Comparison of ENCODE assay signal across 9 cellular contexts in the genomic region with DNA sequence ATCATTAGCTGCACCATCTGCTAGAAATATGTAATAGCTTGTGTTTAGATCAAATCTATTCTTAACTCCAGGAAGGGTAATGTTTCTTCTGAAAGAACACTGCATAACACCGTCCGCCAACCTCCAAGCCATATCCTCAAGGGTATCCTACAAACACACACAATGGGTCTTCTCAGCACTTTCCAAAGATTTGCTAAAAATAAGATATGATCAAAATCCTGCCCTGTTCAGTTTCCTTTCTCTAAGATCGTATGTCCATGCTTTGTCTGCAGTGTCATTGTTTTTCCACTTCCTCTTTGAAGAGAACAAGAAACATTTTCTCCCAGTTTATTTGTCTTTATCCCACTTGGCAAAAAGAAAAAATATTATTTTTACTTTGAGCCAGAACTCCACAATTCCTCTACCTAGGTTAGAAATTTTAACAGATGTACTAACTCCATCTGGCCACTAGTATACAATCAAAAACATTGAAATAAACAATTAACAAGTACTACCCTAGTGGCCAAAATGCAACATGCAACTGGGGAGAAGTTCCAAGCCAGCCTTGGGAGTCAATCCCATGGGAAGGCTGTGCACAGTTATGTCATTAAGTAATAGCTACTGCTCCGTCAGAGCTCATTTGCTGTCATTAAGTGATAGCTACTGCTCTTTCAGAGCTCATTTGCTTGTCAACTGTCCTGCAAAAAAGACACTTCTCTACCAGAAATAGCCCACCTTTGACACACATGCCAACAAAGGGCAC. TPM values are rescaled to one million over a fixed set of nuclear protein-coding genes. Genes with fewer than 3 reads are reported as not detected.
DNase-seq lines count a peak whose midpoint lies in the region; ATAC-seq, FAIRE-seq and TF ChIP-seq lines count a peak whose summit lies in the region.
"Had no signal": no experiment of that assay in that cellular context is flagged by ENCODE, and none has a peak within 500 bp of the region (broad histone marks: within the 10 kb centered on the region; RNA-seq: fewer than 3 reads in every experiment).

No MANE protein-coding gene starts in this region.

- H4K8ac ChIP-seq in H1 (ENCODE audit: extremely low read depth, insufficient read depth, low read length), result no peak overlapping the region
- no peak overlapping the region for H4K8ac ChIP-seq in neuronal stem cell (ENCODE audit: low read depth, low read length)

- no peak overlapping the region for H3K27ac Mint-ChIP-seq in activated T-cell treated with anti-CD3 and anti-CD28 coated beads, Interleukin-2, amount 50 U/mL, for 24 hours

- intact Hi-C loops in psoas muscle (cut with DNase I), result no loop called here

- H2BK5ac ChIP-seq in H1 (ENCODE audit: low read depth, low read length), result no peak overlapping the region
- H2BK5ac ChIP-seq in neuronal stem cell (ENCODE audit: low read length), result no peak overlapping the region

- no peak overlapping the region for H2AFZ ChIP-seq in H1 (ENCODE audit: low read length)
- H2AFZ ChIP-seq in neuronal stem cell (ENCODE audit: low read length), result no peak overlapping the region

- no peaks in the 10 kb centered on the region for H3K36me3 ChIP-seq in H1 (ENCODE audit: control insufficient read depth in 2 of 4, insufficient read depth in 4 of 4, low read length in 3 of 4)
- H3K36me3 ChIP-seq in psoas muscle (ENCODE audit: insufficient read depth in 1 of 2, low read depth in 1 of 2), result peaks cover 0 to 12% of the 10 kb centered on the region in 2 donors
- peaks cover 0 to 3% of the 10 kb centered on the region in 2 donors for H3K36me3 ChIP-seq in neuronal stem cell (replicated peaks in 1 of 2; ENCODE audit: control insufficient read depth in 2 of 2, insufficient read depth in 2 of 2, low read length in 2 of 2)

- DNase-seq in NB4 (ENCODE audit: low read depth) (peak; percentile 37), H1 (ENCODE audit: low read depth in 1 of 2, low spot score in 2 of 2) (no peak), psoas muscle (no peak), middle frontal gyrus (ENCODE audit: extremely low spot score, low spot score) (no peak), neuronal stem cell (ENCODE audit: low spot score) (no peak)
- no peak for DNase-seq in activated T-cell treated with anti-CD3 and anti-CD28 coated beads, Interleukin-2, amount 50 U/mL, for 24 hours

- no peaks in the 10 kb centered on the region for H3K36me3 Mint-ChIP-seq in activated T-cell treated with anti-CD3 and anti-CD28 coated beads, Interleukin-2, amount 50 U/mL, for 24 hours (ENCODE audit: low read depth)

- no peak overlapping the region for H3K4ac ChIP-seq in H1 (replicated peaks; ENCODE audit: insufficient read length, low read depth, low read length)
- no peak overlapping the region for H3K4ac ChIP-seq in neuronal stem cell (ENCODE audit: low read length)

- peaks cover 3% of the 10 kb centered on the region for H3K4me1 Mint-ChIP-seq in activated T-cell treated with anti-CD3 and anti-CD28 coated beads, Interleukin-2, amount 50 U/mL, for 24 hours (ENCODE audit: low read depth)

- no peaks in the 10 kb centered on the region for H3K27me3 Mint-ChIP-seq in activated T-cell treated with anti-CD3 and anti-CD28 coated beads, Interleukin-2, amount 50 U/mL, for 24 hours

- no peak overlapping the region for H3K9ac ChIP-seq in H1 (replicated peaks in 1 of 4; ENCODE audit: extremely low read depth in 1 of 4, low read depth in 3 of 4, low read length in 3 of 4)
- no peak overlapping the region for H3K9ac ChIP-seq in neuronal stem cell (ENCODE audit: low read depth, low read length, poor library complexity)

- no peak overlapping the region for H4K91ac ChIP-seq in H1 (replicated peaks; ENCODE audit: insufficient read length, low read length)
- no peak overlapping the region for H4K91ac ChIP-seq in neuronal stem cell (ENCODE audit: low read depth, low read length, poor library complexity)

- no peaks in the 10 kb centered on the region for H3K79me2 ChIP-seq in H1 (ENCODE audit: control insufficient read depth in 1 of 2, insufficient read depth in 2 of 2, low read length in 2 of 2)

- TF ChIP-seq CTCF in 22Rv1 (IDR thresholded peaks at IDR 0.05) (peak; percentile 55), NB4 (IDR thresholded peaks at IDR 0.05; ENCODE audit: low read depth, low read length) (peak; percentile 16), H1 (IDR thresholded peaks at IDR 0.05; ENCODE audit: control extremely low read depth in 1 of 3, insufficient read depth in 1 of 3, low read depth in 1 of 3, low read length in 3 of 3) (peak; percentile 42 to 99 (median 78)), psoas muscle (IDR thresholded peaks at IDR 0.05) (peak; percentile 38)

- H3K14ac ChIP-seq in H1 (ENCODE audit: insufficient read length) (no peak overlapping the region), neuronal stem cell (ENCODE audit: low read length) (no peak overlapping the region)

- H2BK12ac ChIP-seq in H1 (ENCODE audit: low read depth, low read length) (no peak overlapping the region), neuronal stem cell (ENCODE audit: low read length) (no peak overlapping the region)

- peak in 1 of 2 experiments; percentile 8; a peak in 1 of 4 replicates for TF ChIP-seq RAD21 in H1 (IDR thresholded peaks at IDR 0.05 in 1 of 2, conservative IDR thresholded peaks at IDR 0.05 in 1 of 2; ENCODE audit: low read depth in 2 of 2, low read length in 2 of 2)

- TF ChIP-seq POLR2A in NB4 (IDR thresholded peaks at IDR 0.05; ENCODE audit: extremely low read depth, insufficient read length), result no peak
- TF ChIP-seq POLR2A in H1 (IDR thresholded peaks at IDR 0.05; ENCODE audit: control extremely low read depth in 1 of 2, low read depth in 2 of 2, low read length in 2 of 2), result no peak

- no peak overlapping the region for H3K18ac ChIP-seq in H1 (ENCODE audit: extremely low read depth, low read length)
- H3K18ac ChIP-seq in neuronal stem cell (ENCODE audit: low read length), result no peak overlapping the region

- CTCF ChIA-PET in H1 (lab: Charles Lee; ENCODE audit: partially characterized antibody), result interaction anchor here (0.6 to 5.3 kb wide), 24 partner anchors 12 to 917 kb away, joined by 3 to 53 read pairs (median 4); a partner anchor contains a TSS

- H2BK120ac ChIP-seq in H1 (replicated peaks; ENCODE audit: low read depth, low read length), result no peak overlapping the region
- H2BK120ac ChIP-seq in neuronal stem cell (ENCODE audit: low read depth, low read length), result no peak overlapping the region

- no peak overlapping the region for H2AK5ac ChIP-seq in H1 (ENCODE audit: low read depth, low read length)
- no peak overlapping the region for H2AK5ac ChIP-seq in neuronal stem cell (ENCODE audit: low read depth, low read length)

- ATAC-seq in GM18517 (IDR thresholded peaks at IDR 0.05; ENCODE audit: unreplicated experiment) (peak; percentile 69), psoas muscle (peak; percentile 27 to 59 (median 43))

- H3K4me1 ChIP-seq in H1 (replicated peaks in 1 of 4; ENCODE audit: control insufficient read depth in 3 of 4, insufficient read depth in 4 of 4, low read length in 3 of 4) (peaks cover 0 to 9% (median 7%) of the 10 kb centered on the region in 4 experiments; a peak in 5 of 7 replicates), psoas muscle (peaks cover 10% of the 10 kb centered on the region), neuronal stem cell (ENCODE audit: control insufficient read depth in 2 of 2, insufficient read depth in 1 of 2, low read depth in 1 of 2, low read length in 2 of 2) (peaks cover 3 to 11% of the 10 kb centered on the region in 2 donors)

- POLR2A ChIA-PET in H1 (lab: Charles Lee; ENCODE audit: partially characterized antibody), result interaction anchor here (0.7 kb wide), 1 partner anchor 14 kb away, joined by 3 read pairs; no protein-coding TSS in a partner anchor

- FAIRE-seq in H1 (lab: Jason Lieb, UNC), result peak; percentile 57
- FAIRE-seq: colon had no signal

- WGBS in H1 (ENCODE audit: extremely low coverage in 1 of 2, insufficient coverage in 1 of 2, insufficient read length in 1 of 2, insufficient replicate concordance in 2 of 2, low coverage in 1 of 2, low lambda C conversion rate in 2 of 2, missing lambda C conversion rate in 1 of 2), 2 experiments, result 96% methylated on average over 4 of the region's 4 CpGs; no CpG with 5 or more reads in 1 of the 2 experiments
- 41 to 55% (median 51%) methylated on average over 4 of the region's 4 CpGs for WGBS in psoas muscle, 3 donors
- no CpG with 5 or more reads among the region's 4 CpGs for WGBS in neuronal stem cell (ENCODE audit: extremely low coverage in 2 of 2, insufficient read length in 2 of 2, insufficient replicate concordance in 1 of 2), 2 donors

- H3K4me3 Mint-ChIP-seq in activated T-cell treated with anti-CD3 and anti-CD28 coated beads, Interleukin-2, amount 50 U/mL, for 24 hours, result no peak overlapping the region

- H3K27me3 ChIP-seq in H1 (replicated peaks in 1 of 4; ENCODE audit: control insufficient read depth in 3 of 4, extremely low read depth in 1 of 4, insufficient read depth in 3 of 4, low read length in 3 of 4) (no peaks in the 10 kb centered on the region), psoas muscle (ENCODE audit: insufficient read depth in 3 of 3, low read length in 2 of 3) (no peaks in the 10 kb centered on the region), neuronal stem cell (ENCODE audit: control insufficient read depth in 3 of 3, insufficient read depth in 3 of 3, low read depth in 1 of 3, low read length in 3 of 3) (no peaks in the 10 kb centered on the region)

- H3K23me2 ChIP-seq in H1 (ENCODE audit: low read depth, low read length), result no peaks in the 10 kb centered on the region

- H4K20me1 ChIP-seq in H1 (replicated peaks in 1 of 2; ENCODE audit: control insufficient read depth in 1 of 2, insufficient read depth in 2 of 2, low read length in 2 of 2), result no peaks in the 10 kb centered on the region

- H3K4me2 ChIP-seq in H1 (ENCODE audit: insufficient read depth in 1 of 2, low read depth in 2 of 2, low read length in 2 of 2) (no peak overlapping the region), neuronal stem cell (ENCODE audit: insufficient read depth, low read length, poor library complexity, severe bottlenecking) (no peak overlapping the region)

- no peak overlapping the region for H2BK20ac ChIP-seq in H1 (ENCODE audit: low read length)

- H2BK15ac ChIP-seq in H1 (ENCODE audit: low read length) (no peak overlapping the region), neuronal stem cell (ENCODE audit: low read length) (no peak overlapping the region)

- TF ChIP-seq EP300 in H1 (IDR thresholded peaks at IDR 0.05; ENCODE audit: borderline replicate concordance in 1 of 2, low read depth in 2 of 2, low read length in 2 of 2), result no peak

- H3K4me3 ChIP-seq in NB4 (ENCODE audit: low read depth, low read length), result no peak overlapping the region
- H3K4me3 ChIP-seq in H1 (ENCODE audit: extremely low read depth in 1 of 4, insufficient read depth in 2 of 4, low read depth in 3 of 4, low read length in 4 of 4), result no peak overlapping the region
- no peak overlapping the region for H3K4me3 ChIP-seq in psoas muscle
- no peak overlapping the region for H3K4me3 ChIP-seq in neuronal stem cell (ENCODE audit: low read length in 2 of 2)

- H3K79me1 ChIP-seq in H1 (ENCODE audit: low read depth, low read length), result no peaks in the 10 kb centered on the region
- no peaks in the 10 kb centered on the region for H3K79me1 ChIP-seq in neuronal stem cell (ENCODE audit: low read depth, low read length)

- H4K5ac ChIP-seq in H1 (ENCODE audit: insufficient read length, low read depth, low read length), result no peak overlapping the region

- H3K9me3 Mint-ChIP-seq in activated T-cell treated with anti-CD3 and anti-CD28 coated beads, Interleukin-2, amount 50 U/mL, for 24 hours, result no peaks in the 10 kb centered on the region

- H3K27ac ChIP-seq in 22Rv1 (no peak overlapping the region), H1 (ENCODE audit: low read depth, low read length) (no peak overlapping the region), psoas muscle (peak overlapping the region; percentile 71), neuronal stem cell (replicated peaks; ENCODE audit: low read length) (no peak overlapping the region)

- H3K9me3 ChIP-seq in H1 (ENCODE audit: insufficient read depth in 2 of 2, low read depth in 1 of 2, low read length in 1 of 2), result no peaks in the 10 kb centered on the region
- no peaks in the 10 kb centered on the region for H3K9me3 ChIP-seq in psoas muscle
- no peaks in the 10 kb centered on the region for H3K9me3 ChIP-seq in neuronal stem cell (replicated peaks in 1 of 2; ENCODE audit: control insufficient read depth in 2 of 2, insufficient read depth in 1 of 2, low read depth in 1 of 2, low read length in 2 of 2)

- no peak overlapping the region for H3K23ac ChIP-seq in H1 (ENCODE audit: insufficient read length)
- H3K23ac ChIP-seq in neuronal stem cell (ENCODE audit: low read depth, low read length, poor library complexity), result no peak overlapping the region

- no peak overlapping the region for H3K56ac ChIP-seq in H1 (replicated peaks; ENCODE audit: insufficient read length, low read depth, low read length)

RNA-seq across cellular contexts. Expression of a gene that starts 37.8 kb away (rescaled TPM):
- total RNA-seq in H1 (2021; fragmentation: NEBNext Ultra II Directional; extraction: Animal tissue kit (Norgen Biotek cat#: 25700)), result 5.6 and 6.5 TPM in 2 replicates
- polyA plus RNA-seq in H1 (2011; rRNA removed) (3.5 and 13.7 TPM in 2 replicates), psoas muscle (1 to 10 TPM in 2 of 3 donors, under 1 TPM in 1; 0.34 to 3.1 (median 2.5) TPM)
- 2.3 TPM for polyA plus RNA-seq in H1 (2011; cell fraction: cytosol; rRNA removed)
- polyA plus RNA-seq in H1 (2011; cell fraction: nucleus; rRNA removed), result 2.1 TPM
- 3.0 to 4.0 TPM (median 3.2 TPM) in 4 replicates for polyA plus RNA-seq in H1 (2012, experiment 1 of 2)
- polyA plus RNA-seq in H1 (2012, experiment 2 of 2), result 0.41 TPM
- 7.4 TPM for polyA plus RNA-seq in H1 (2013, experiment 1 of 2)
- polyA plus RNA-seq in H1 (2013, experiment 2 of 2), result 7.4 TPM
- 15.1 and 20.5 TPM in 2 replicates for polyA minus RNA-seq in H1 (2011; rRNA and poly(A)+ RNA removed)
- polyA minus RNA-seq in H1 (2011; cell fraction: cytosol; rRNA and poly(A)+ RNA removed), result 5.6 TPM
- polyA minus RNA-seq in H1 (2011; cell fraction: nucleus; rRNA and poly(A)+ RNA removed), result 8.7 TPM
- total RNA-seq in psoas muscle, result 1 to 10 TPM; 2.4 to 4.1 (median 3.2) TPM
- 2.0 TPM for polyA plus RNA-seq in neuronal stem cell (2013, experiment 1 of 2)
- polyA plus RNA-seq in neuronal stem cell (2013, experiment 2 of 2), result 1.8 TPM

Comparison
In these comparisons a context has a peak if more than half of its experiments do, and no peak if none do; other contexts are left out.
1. CTCF ChIP-seq: peak in every context shown above with its lines; median percentile 78 in H1; 55 in 22Rv1; 38 in psoas muscle; 16 in NB4.